ENCODE assay signal across 8 cellular contexts in genomic region chr19:2507109-2507508, GRCh38. TPM values are rescaled to one million over a fixed set of nuclear protein-coding genes. Genes with fewer than 3 reads are reported as not detected.
A peak's percentile ranks its signal among the peaks of the same experiment; 100 is the strongest.
DNase-seq lines count a peak whose midpoint lies in the region; TF ChIP-seq lines count a peak whose summit lies in the region.

No MANE protein-coding gene starts in this region.

- no peak overlapping the region for H3K18ac ChIP-seq in mesendoderm (ENCODE audit: low read length)

- CTCF ChIA-PET in activated CD4-positive, alpha-beta T cell treated with anti-CD3 and anti-CD28 coated beads, Interleukin-2, amount 10 ng/mL, durations not matched to agents 7 days and 5 days (lab: Charles Lee): interaction anchor here (0.7 kb wide), 1 partner anchor 44 kb away, joined by 4 read pairs; no protein-coding TSS in a partner anchor

- H3K9me3 Mint-ChIP-seq in activated CD4-positive, alpha-beta T cell treated with anti-CD3 and anti-CD28 coated beads, Interleukin-2, amount 10 ng/mL, durations not matched to agents 7 days and 5 days: no peaks in the 10 kb centered on the region
- H3K9me3 Mint-ChIP-seq in endodermal cell: peaks cover 2% of the 10 kb centered on the region

- peaks cover 2% of the 10 kb centered on the region for H3K27me3 Mint-ChIP-seq in activated CD4-positive, alpha-beta T cell treated with anti-CD3 and anti-CD28 coated beads, Interleukin-2, amount 10 ng/mL, durations not matched to agents 7 days and 5 days
- no peaks in the 10 kb centered on the region for H3K27me3 Mint-ChIP-seq in endodermal cell (ENCODE audit: insufficient read depth)

- no peak overlapping the region for H2BK5ac ChIP-seq in mesendoderm (ENCODE audit: low read length)

- peak overlapping the region; percentile 10 for H3K56ac ChIP-seq in mesendoderm (ENCODE audit: low read length)

- H3K9me3 ChIP-seq in endodermal cell (ENCODE audit: control insufficient read depth, low read length): no peaks in the 10 kb centered on the region

- no peaks in the 10 kb centered on the region for H3K79me2 ChIP-seq in mesendoderm (ENCODE audit: control insufficient read depth, insufficient read depth, low read length)

- no peaks in the 10 kb centered on the region for H3K36me3 ChIP-seq in mesendoderm (ENCODE audit: control insufficient read depth, insufficient read depth, low read length)
- no peaks in the 10 kb centered on the region for H3K36me3 ChIP-seq in endodermal cell (ENCODE audit: control insufficient read depth, insufficient read depth, low read length)

- peak; percentile 63 for DNase-seq in activated CD4-positive, alpha-beta T cell treated with anti-CD3 and anti-CD28 coated beads, Interleukin-2, amount 10 ng/mL, durations not matched to agents 7 days and 5 days
- no peak for DNase-seq in activated CD4-positive, alpha-beta T cell treated with anti-CD3 and anti-CD28 coated beads, Interleukin-2, amount 50 U/mL, for 48 hours
- DNase-seq in NCI-H345 (lab: John Stamatoyannopoulos, UW) (peak; percentile 86), amniotic epithelial cell (ENCODE audit: low read depth) (peak; percentile 29), mesendoderm (no peak), NCI-H446 treated with DMSO at 0.1 percent for 48 hours (lab: John Stamatoyannopoulos, UW) (no peak), endodermal cell (no peak), NCI-H82 treated with DMSO at 0.1 percent for 48 hours (lab: John Stamatoyannopoulos, UW; ENCODE audit: unreplicated experiment) (no peak)

- POLR2A ChIA-PET in activated CD4-positive, alpha-beta T cell treated with anti-CD3 and anti-CD28 coated beads, Interleukin-2, amount 10 ng/mL, durations not matched to agents 7 days and 5 days (lab: Charles Lee): no interaction called here

- H3K4me3 Mint-ChIP-seq in activated CD4-positive, alpha-beta T cell treated with anti-CD3 and anti-CD28 coated beads, Interleukin-2, amount 10 ng/mL, durations not matched to agents 7 days and 5 days: peak overlapping the region; percentile 44
- H3K4me3 Mint-ChIP-seq in endodermal cell: no peak overlapping the region

- H3K79me1 ChIP-seq in mesendoderm (ENCODE audit: low read length): no peaks in the 10 kb centered on the region

- WGBS in mesendoderm (ENCODE audit: extremely low coverage, insufficient coverage, low lambda C conversion rate): no CpG with 5 or more reads among the region's 12 CpGs
- 79 to 82% methylated on average over 11 of the region's 12 CpGs for WGBS in endodermal cell (ENCODE audit: insufficient coverage in 1 of 2, insufficient read length in 1 of 2), 2 experiments

- H2BK120ac ChIP-seq in mesendoderm (ENCODE audit: low read depth, low read length): no peak overlapping the region

- no peak overlapping the region for H2AK5ac ChIP-seq in mesendoderm (ENCODE audit: low read length)

- H4K8ac ChIP-seq in mesendoderm (ENCODE audit: low read depth, low read length): no peak overlapping the region

- no peaks in the 10 kb centered on the region for H3K27me3 ChIP-seq in mesendoderm (ENCODE audit: insufficient read depth, low read length, poor library complexity)
- H3K27me3 ChIP-seq in endodermal cell (ENCODE audit: control insufficient read depth, insufficient read depth, low read length, poor library complexity, severe bottlenecking): no peaks in the 10 kb centered on the region

- no peak overlapping the region for H3K4ac ChIP-seq in mesendoderm (ENCODE audit: low read depth, low read length)

- no peak for TF ChIP-seq CTCF in endodermal cell (conservative IDR thresholded peaks at IDR 0.05)

- H3K36me3 Mint-ChIP-seq in activated CD4-positive, alpha-beta T cell treated with anti-CD3 and anti-CD28 coated beads, Interleukin-2, amount 10 ng/mL, durations not matched to agents 7 days and 5 days (ENCODE audit: low read depth): no peaks in the 10 kb centered on the region
- H3K36me3 Mint-ChIP-seq in endodermal cell (ENCODE audit: low read depth): no peaks in the 10 kb centered on the region

- H2BK15ac ChIP-seq in mesendoderm (replicated peaks; ENCODE audit: low read depth): no peak overlapping the region

- peaks cover 36% of the 10 kb centered on the region for H3K4me1 Mint-ChIP-seq in activated CD4-positive, alpha-beta T cell treated with anti-CD3 and anti-CD28 coated beads, Interleukin-2, amount 10 ng/mL, durations not matched to agents 7 days and 5 days
- peaks cover 2% of the 10 kb centered on the region for H3K4me1 Mint-ChIP-seq in endodermal cell

- no peak overlapping the region for H3K27ac ChIP-seq in mesendoderm (ENCODE audit: low read depth, low read length)
- H3K27ac ChIP-seq in endodermal cell (ENCODE audit: low read depth, low read length): no peak overlapping the region

- H3K9ac ChIP-seq in mesendoderm (ENCODE audit: low read length): no peak overlapping the region
- no peak overlapping the region for H3K9ac ChIP-seq in endodermal cell (ENCODE audit: extremely low read depth, low read length, poor library complexity, severe bottlenecking)

- no peak overlapping the region for H3K23ac ChIP-seq in mesendoderm (ENCODE audit: low read length)

- no peak overlapping the region for H3K4me2 ChIP-seq in mesendoderm (ENCODE audit: low read length)

- no peaks in the 10 kb centered on the region for H3K4me1 ChIP-seq in mesendoderm (ENCODE audit: control insufficient read depth, low read depth, low read length)
- H3K4me1 ChIP-seq in endodermal cell (ENCODE audit: control insufficient read depth, insufficient read depth, low read length): no peaks in the 10 kb centered on the region

- H3K4me3 ChIP-seq in mesendoderm (ENCODE audit: low read length): no peak overlapping the region
- no peak overlapping the region for H3K4me3 ChIP-seq in endodermal cell (ENCODE audit: low read length)

- no peak overlapping the region for H4K5ac ChIP-seq in mesendoderm (ENCODE audit: low read length)

- peak overlapping the region; percentile 89 for H3K27ac Mint-ChIP-seq in activated CD4-positive, alpha-beta T cell treated with anti-CD3 and anti-CD28 coated beads, Interleukin-2, amount 10 ng/mL, durations not matched to agents 7 days and 5 days
- no peak overlapping the region for H3K27ac Mint-ChIP-seq in endodermal cell

RNA-seq across cellular contexts. Expression of gene GADD45B, which starts 31.2 kb away (rescaled TPM):
- 10 to 100 TPM; 31.2 to 39.2 TPM for total RNA-seq in activated CD4-positive, alpha-beta T cell treated with anti-CD3 and anti-CD28 coated beads, Interleukin-2, amount 10 ng/mL, durations not matched to agents 7 days and 5 days
- 43.7 TPM for polyA plus RNA-seq in mesendoderm (2013, experiment 1 of 2)
- polyA plus RNA-seq in mesendoderm (2013, experiment 2 of 2): 44.8 TPM
- 10 to 100 TPM; 16.5 to 23.6 TPM for total RNA-seq in endodermal cell
- polyA plus RNA-seq in endodermal cell (2013, experiment 1 of 2): 9.0 TPM
- 10.2 TPM for polyA plus RNA-seq in endodermal cell (2013, experiment 2 of 2)

RNA-seq across cellular contexts. Expression of gene LMNB2, which starts 50.4 kb away (rescaled TPM):
- 100 to 1,000 TPM; 101 to 113 TPM for total RNA-seq in activated CD4-positive, alpha-beta T cell treated with anti-CD3 and anti-CD28 coated beads, Interleukin-2, amount 10 ng/mL, durations not matched to agents 7 days and 5 days
- polyA plus RNA-seq in mesendoderm (2013, experiment 1 of 2): 144 TPM
- polyA plus RNA-seq in mesendoderm (2013, experiment 2 of 2): 143 TPM
- 100 to 1,000 TPM; 146 to 191 TPM for total RNA-seq in endodermal cell
- 119 TPM for polyA plus RNA-seq in endodermal cell (2013, experiment 1 of 2)
- 116 TPM for polyA plus RNA-seq in endodermal cell (2013, experiment 2 of 2)

Comparison
In these comparisons a context has a peak if more than half of its experiments do, and no peak if none do; other contexts are left out.
1. DNase-seq: peak in activated CD4-positive, alpha-beta T cell treated with anti-CD3 and anti-CD28 coated beads, Interleukin-2, amount 10 ng/mL, durations not matched to agents 7 days and 5 days (single experiment), NCI-H345 (single experiment) and amniotic epithelial cell (single experiment); none in activated CD4-positive, alpha-beta T cell treated with anti-CD3 and anti-CD28 coated beads, Interleukin-2, amount 50 U/mL, for 48 hours (0 of 2), mesendoderm (single experiment), NCI-H446 treated with DMSO at 0.1 percent for 48 hours (single experiment), endodermal cell (single experiment) and NCI-H82 treated with DMSO at 0.1 percent for 48 hours (single experiment).